In the genomic region with DNA sequence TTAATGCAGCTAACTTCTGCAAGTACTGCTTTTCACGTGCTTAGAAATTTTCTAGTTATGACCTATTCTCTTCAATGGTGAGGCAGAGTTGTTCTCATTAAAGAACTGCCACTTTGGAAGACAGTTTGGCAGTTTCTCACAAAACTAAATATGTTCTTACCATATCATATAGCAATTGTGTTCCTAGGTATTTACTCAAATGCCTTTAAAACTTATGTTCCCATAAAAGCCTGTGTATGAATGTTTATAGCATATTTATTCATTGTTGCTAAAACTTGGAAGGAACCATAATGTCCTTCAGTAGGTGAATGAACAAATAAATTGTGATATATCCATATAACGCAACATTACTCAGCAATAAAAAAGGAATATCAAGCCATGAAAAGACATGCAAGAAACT, we compare ENCODE assay signal across 19 cellular contexts.
A peak's percentile ranks its signal among the peaks of the same experiment; 100 is the strongest.
DNase-seq lines count a peak whose midpoint lies in the region; ATAC-seq, FAIRE-seq and TF ChIP-seq lines count a peak whose summit lies in the region.
"Had no signal": no experiment of that assay in that cellular context is flagged by ENCODE, and none has a peak within 500 bp of the region (broad histone marks: within the 10 kb centered on the region; RNA-seq: fewer than 3 reads in every experiment).

No MANE protein-coding gene starts in this region.

- TF ChIP-seq CTCF in D721Med (IDR thresholded peaks at IDR 0.05; ENCODE audit: insufficient read depth, missing control alignments) (no peak), PC-3 (conservative IDR thresholded peaks at IDR 0.05; ENCODE audit: low read depth, low read length) (no peak), heart left ventricle (IDR thresholded peaks at IDR 0.05) (no peak)

- intact Hi-C loops in PC-3 (cut with micrococcal nuclease) (loop anchor here (5.0 kb wide), 1 partner anchor 47 kb away; no protein-coding TSS in a partner anchor), heart left ventricle (cut with DNase I) (no loop called here)

- no peak overlapping the region for H2AFZ ChIP-seq in PC-3 (ENCODE audit: low read length)

- H3K79me2 ChIP-seq in PC-3 (ENCODE audit: low read length), result no peaks in the 10 kb centered on the region

- no peak for TF ChIP-seq POLR2A in heart left ventricle (IDR thresholded peaks at IDR 0.05)

- FAIRE-seq in D721Med (lab: Jason Lieb, UNC), result peak; percentile 78
- FAIRE-seq: A549, G401.6, GM12891 had no signal

- no TSS peak for BruUV-seq in PC-3 (replicated peaks; lab: Mats Ljungman, UMichigan)

- CTCF ChIA-PET in PC-3 (lab: Charles Lee), result no interaction called here

- H3K27ac ChIP-seq in PC-3 (ENCODE audit: low read length), result peak overlapping the region; percentile 85
- H3K27ac ChIP-seq in heart left ventricle, result no peak overlapping the region
- H3K27ac ChIP-seq: A549; BLaER1 treated with 17β-estradiol and CSF1 and Interleukin-3, amounts not matched to agents 10 nM and 100 nM had no signal

- H3F3A ChIP-seq in PC-3 (ENCODE audit: low read length, unreplicated experiment), result no peaks in the 10 kb centered on the region

- no peaks in the 10 kb centered on the region for H3K9me2 ChIP-seq in PC-3 (replicated peaks; ENCODE audit: low read length)

- POLR2A ChIA-PET in PC-3 (lab: Charles Lee; ENCODE audit: unreplicated experiment), result no interaction called here

- H3K9me3 ChIP-seq in PC-3 (ENCODE audit: low read length) (no peaks in the 10 kb centered on the region), heart left ventricle (no peaks in the 10 kb centered on the region)
- H3K9me3 ChIP-seq: A549; BLaER1 treated with 17β-estradiol and CSF1 and Interleukin-3, amounts not matched to agents 10 nM and 100 nM; Caco-2 had no signal

- no peaks in the 10 kb centered on the region for H3K36me3 ChIP-seq in PC-3 (ENCODE audit: low read depth, low read length)
- H3K36me3 ChIP-seq in heart left ventricle, result no peaks in the 10 kb centered on the region
- H3K36me3 ChIP-seq: BLaER1 treated with 17β-estradiol and CSF1 and Interleukin-3, amounts not matched to agents 10 nM and 100 nM had no signal

- no peak overlapping the region for H3K9ac ChIP-seq in PC-3 (ENCODE audit: low read length)
- H3K9ac ChIP-seq: BLaER1 treated with 17β-estradiol and CSF1 and Interleukin-3, amounts not matched to agents 10 nM and 100 nM had no signal

- H3K4me2 ChIP-seq in PC-3 (ENCODE audit: low read length), result 0 out of 2 replicates have a peak overlapping the region, but pooled peaks have one; percentile 31
- H3K4me2 ChIP-seq: A549; BLaER1 treated with 17β-estradiol and CSF1 and Interleukin-3, amounts not matched to agents 10 nM and 100 nM had no signal

- no peaks in the 10 kb centered on the region for H3K27me3 ChIP-seq in PC-3 (ENCODE audit: low read length)
- H3K27me3 ChIP-seq in heart left ventricle, result no peaks in the 10 kb centered on the region
- H3K27me3 ChIP-seq: BLaER1 treated with 17β-estradiol and CSF1 and Interleukin-3, amounts not matched to agents 10 nM and 100 nM had no signal

- no peaks in the 10 kb centered on the region for H4K20me1 ChIP-seq in PC-3 (ENCODE audit: low read length)
- H4K20me1 ChIP-seq: BLaER1 treated with 17β-estradiol and CSF1 and Interleukin-3, amounts not matched to agents 10 nM and 100 nM had no signal

- H3K4me3 ChIP-seq in PC-3 (ENCODE audit: low read length), result no peak overlapping the region
- H3K4me3 ChIP-seq in heart left ventricle, result no peak overlapping the region
- H3K4me3 ChIP-seq: A549; BLaER1 treated with 17β-estradiol and CSF1 and Interleukin-3, amounts not matched to agents 10 nM and 100 nM had no signal

- WGBS in heart left ventricle, 4 donors, result 87 to 92% (median 90%) methylated on average over 2 of the region's 2 CpGs

- ATAC-seq in PC-3 (peak; percentile 84), GM18520 (IDR thresholded peaks at IDR 0.05; ENCODE audit: unreplicated experiment) (no peak), heart left ventricle (no peak)
- ATAC-seq: A549; CD8-positive, alpha-beta T cell had no signal

- H3K4me1 ChIP-seq in PC-3 (ENCODE audit: insufficient read depth, low read length) (peaks cover 18% of the 10 kb centered on the region; the same call in 1 of the 2 replicates), heart left ventricle (no peaks in the 10 kb centered on the region)
- H3K4me1 ChIP-seq: A549, Caco-2 had no signal

- DNase-seq in D721Med (ENCODE audit: insufficient read length, low spot score) (no peak), PC-3 (peak; percentile 20), cortex of kidney (lab: John Stamatoyannopoulos, UW) (no peak), heart left ventricle (no peak)
- DNase-seq: AML-193; Caco-2; Calu3; CD4-positive, alpha-beta T cell; CD8-positive, alpha-beta T cell; DMS 273 treated with DMSO at 0.1 percent for 48 hours; DMS153; DMS53; DMS79 treated with DMSO at 0.1 percent for 48 hours; GF-D8 had no signal
